ENCODE assay signal across 28 cellular contexts in the genomic region with DNA sequence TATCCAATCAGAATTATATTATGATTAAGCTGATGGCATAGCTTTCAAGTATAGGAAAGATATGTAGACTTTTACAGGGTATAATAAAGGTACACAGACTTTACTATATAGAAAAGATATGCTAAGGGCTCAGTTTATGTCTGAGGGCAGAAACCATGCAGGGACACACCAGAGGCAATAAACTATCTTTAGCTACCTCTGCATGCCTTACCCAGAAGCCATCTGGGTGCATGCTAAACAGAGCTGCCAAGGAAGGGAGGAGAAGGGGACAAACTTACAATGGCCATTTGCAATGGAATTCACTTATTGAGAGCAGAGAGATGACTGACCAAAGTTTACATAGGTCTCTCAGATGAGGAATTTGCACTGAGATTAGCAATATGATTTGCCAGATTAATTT.
"Had no signal": no experiment of that assay in that cellular context is flagged by ENCODE, and none has a peak within 500 bp of the region (broad histone marks: within the 10 kb centered on the region; RNA-seq: fewer than 3 reads in every experiment).

No MANE protein-coding gene starts in this region.

- H3K27ac Mint-ChIP-seq: activated CD4-positive, alpha-beta T cell treated with anti-CD3 and anti-CD28 coated beads for 36 hours; activated CD4-positive, alpha-beta T cell treated with anti-CD3 and anti-CD28 coated beads, Interleukin-2, amount 10 ng/mL, durations not matched to agents 7 days and 5 days; activated CD8-positive, alpha-beta T cell treated with anti-CD3 and anti-CD28 coated beads for 36 hours; activated naive CD4-positive, alpha-beta T cell treated with anti-CD3 and anti-CD28 coated beads, Interleukin-2, amount 10 ng/mL, durations not matched to agents 7 days and 5 days; activated naive CD4-positive, alpha-beta T cell treated with anti-CD3 and anti-CD28 coated beads, Interleukin-2, amount 50 U/mL, for 72 hours; activated naive CD8-positive, alpha-beta T cell treated with anti-CD3 and anti-CD28 coated beads, Interleukin-2, amount 10 ng/mL, durations not matched to agents 7 days and 5 days; brain; dendritic cell treated with granulocyte-macrophage colony-stimulating factor and Interleukin-4, amounts not matched to agents 40 ng/mL and 50 ng/mL, for 4 days; effector memory CD8-positive, alpha-beta T cell had no signal

- H3K4me3 ChIP-seq: ascending aorta, breast epithelium, cardiac muscle cell, coronary artery, dorsolateral prefrontal cortex, esophagus muscularis mucosa, gastrocnemius medialis had no signal

- H3K27me3 Mint-ChIP-seq: activated CD8-positive, alpha-beta T cell treated with anti-CD3 and anti-CD28 coated beads for 36 hours; activated naive CD8-positive, alpha-beta T cell treated with anti-CD3 and anti-CD28 coated beads, Interleukin-2, amount 10 ng/mL, durations not matched to agents 7 days and 5 days; brain; dendritic cell treated with granulocyte-macrophage colony-stimulating factor and Interleukin-4, amounts not matched to agents 40 ng/mL and 50 ng/mL, for 4 days had no signal

- H3K4me1 ChIP-seq: ascending aorta, breast epithelium, foreskin keratinocyte had no signal

- H3K4me3 Mint-ChIP-seq: activated CD4-positive, alpha-beta T cell treated with anti-CD3 and anti-CD28 coated beads for 36 hours; activated CD4-positive, alpha-beta T cell treated with anti-CD3 and anti-CD28 coated beads, Interleukin-2, amount 10 ng/mL, durations not matched to agents 7 days and 5 days; activated CD8-positive, alpha-beta T cell treated with anti-CD3 and anti-CD28 coated beads for 36 hours; activated naive CD4-positive, alpha-beta T cell treated with anti-CD3 and anti-CD28 coated beads, Interleukin-2, amount 10 ng/mL, durations not matched to agents 7 days and 5 days; activated naive CD8-positive, alpha-beta T cell treated with anti-CD3 and anti-CD28 coated beads, Interleukin-2, amount 10 ng/mL, durations not matched to agents 7 days and 5 days; activated T-cell treated with anti-CD3 and anti-CD28 coated beads, Interleukin-2, amount 50 U/mL, for 4 hours; brain; central memory CD8-positive, alpha-beta T cell; dendritic cell treated with granulocyte-macrophage colony-stimulating factor and Interleukin-4, amounts not matched to agents 40 ng/mL and 50 ng/mL, for 4 days; effector memory CD8-positive, alpha-beta T cell had no signal

- H3K36me3 ChIP-seq: ascending aorta, breast epithelium, cardiac muscle cell, esophagus muscularis mucosa, gastrocnemius medialis had no signal

- H3K27me3 ChIP-seq: ascending aorta, breast epithelium, cardiac muscle cell, dorsolateral prefrontal cortex, esophagus muscularis mucosa, foreskin keratinocyte, gastrocnemius medialis had no signal

- ATAC-seq: activated CD4-positive, alpha-beta T cell treated with anti-CD3 and anti-CD28 coated beads for 36 hours; activated CD8-positive, alpha-beta T cell treated with anti-CD3 and anti-CD28 coated beads for 36 hours; activated naive CD4-positive, alpha-beta T cell treated with anti-CD3 and anti-CD28 coated beads, Interleukin-2, amount 50 U/mL, for 72 hours; activated T-cell treated with anti-CD3 and anti-CD28 coated beads, Interleukin-2, amount 50 U/mL, for 4 hours; effector memory CD8-positive, alpha-beta T cell; foreskin keratinocyte; gastrocnemius medialis had no signal

- H3K36me3 Mint-ChIP-seq: activated naive CD4-positive, alpha-beta T cell treated with anti-CD3 and anti-CD28 coated beads, Interleukin-2, amount 10 ng/mL, durations not matched to agents 7 days and 5 days; brain had no signal

- H3K9me3 ChIP-seq: gastrocnemius medialis had no signal

- H3K27ac ChIP-seq: ascending aorta, breast epithelium, cardiac muscle cell, coronary artery, dorsolateral prefrontal cortex, esophagus muscularis mucosa, foreskin keratinocyte, gastrocnemius medialis had no signal

- H3K4me1 Mint-ChIP-seq: activated CD4-positive, alpha-beta T cell treated with anti-CD3 and anti-CD28 coated beads for 36 hours; activated CD4-positive, alpha-beta T cell treated with anti-CD3 and anti-CD28 coated beads, Interleukin-2, amount 10 ng/mL, durations not matched to agents 7 days and 5 days; activated naive CD4-positive, alpha-beta T cell treated with anti-CD3 and anti-CD28 coated beads, Interleukin-2, amount 10 ng/mL, durations not matched to agents 7 days and 5 days; activated naive CD8-positive, alpha-beta T cell treated with anti-CD3 and anti-CD28 coated beads, Interleukin-2, amount 10 ng/mL, durations not matched to agents 7 days and 5 days; central memory CD8-positive, alpha-beta T cell had no signal

- DNase-seq: activated CD4-positive, alpha-beta T cell treated with anti-CD3 and anti-CD28 coated beads for 36 hours; activated CD4-positive, alpha-beta T cell treated with anti-CD3 and anti-CD28 coated beads, Interleukin-2, amount 10 ng/mL, durations not matched to agents 7 days and 5 days; activated CD4-positive, alpha-beta T cell treated with anti-CD3 and anti-CD28 coated beads, Interleukin-2, amount 50 U/mL, for 48 hours; activated CD4-positive, CD25-positive, alpha-beta regulatory T cell; activated CD4-positive, CD25-positive, alpha-beta regulatory T cell treated with anti-CD3 and anti-CD28 coated beads, Interleukin-2, amount 50 U/mL, for 72 hours; activated CD8-positive, alpha-beta memory T cell treated with anti-CD3 and anti-CD28 coated beads for 24 hours; activated CD8-positive, alpha-beta T cell treated with anti-CD3 and anti-CD28 coated beads for 36 hours; activated gamma-delta T cell; activated naive CD4-positive, alpha-beta T cell; activated naive CD4-positive, alpha-beta T cell treated with anti-CD3 and anti-CD28 coated beads, Interleukin-2, amount 10 ng/mL, durations not matched to agents 7 days and 5 days; activated naive CD8-positive, alpha-beta T cell treated with anti-CD3 and anti-CD28 coated beads, Interleukin-2, amount 10 ng/mL, durations not matched to agents 7 days and 5 days; activated T-cell treated with anti-CD3 and anti-CD28 coated beads, Interleukin-2, amount 50 U/mL, for 4 hours; dorsolateral prefrontal cortex; effector memory CD8-positive, alpha-beta T cell; erythroblast; foreskin keratinocyte; gastrocnemius medialis; glutamatergic neuron; T-helper 2 cell had no signal
